9 cellular contexts compared by ENCODE assay signal in genomic region chr11:69382131-69383128, GRCh38.
A peak's percentile ranks its signal among the peaks of the same experiment; 100 is the strongest.
DNase-seq lines count a peak whose midpoint lies in the region; ATAC-seq and TF ChIP-seq lines count a peak whose summit lies in the region.
"Had no signal": no experiment of that assay in that cellular context is flagged by ENCODE, and none has a peak within 500 bp of the region (broad histone marks: within the 10 kb centered on the region; RNA-seq: fewer than 3 reads in every experiment).

No MANE protein-coding gene starts in this region.

- intact Hi-C loops in OCI-LY7 (cut with micrococcal nuclease; ENCODE audit: unreplicated experiment) = loop anchor here (5.0 kb wide), 1 partner anchor 85 kb away; no protein-coding TSS in a partner anchor
- intact Hi-C loops in naive thymus-derived CD4-positive, alpha-beta T cell (cut with micrococcal nuclease) = no loop called here

- no TSS peak for BruUV-seq in OCI-LY7 (replicated peaks; lab: Mats Ljungman, UMichigan)

- no peaks in the 10 kb centered on the region for H3K27me3 Mint-ChIP-seq in naive thymus-derived CD4-positive, alpha-beta T cell

- in situ Hi-C loops in GM18951 (cut with MboI; ENCODE audit: low sequenced_read_pairs, unreplicated experiment) = no loop called here

- peak overlapping the region in 1 of 10 donors; percentile 13 for H3K4me3 Mint-ChIP-seq in naive thymus-derived CD4-positive, alpha-beta T cell

- H3K4me3 ChIP-seq in OCI-LY7 (ENCODE audit: low read depth, low read length, poor library complexity, severe bottlenecking) (peak overlapping the region; percentile 50), epithelial cell of esophagus (ENCODE audit: low read length) (no peak overlapping the region)
- H3K4me3 ChIP-seq in naive thymus-derived CD4-positive, alpha-beta T cell (ENCODE audit: low read length) = no peak overlapping the region

- peak overlapping the region; percentile 35 for H3K4me2 ChIP-seq in OCI-LY7 (ENCODE audit: low read length)

- H3K27ac ChIP-seq in OCI-LY7 (ENCODE audit: low read depth, low read length, poor library complexity, severe bottlenecking) = no peak overlapping the region
- H3K27ac ChIP-seq in naive thymus-derived CD4-positive, alpha-beta T cell (ENCODE audit: low read depth, low read length) = no peak overlapping the region

- POLR2A ChIA-PET in OCI-LY7 (lab: Charles Lee) = interaction anchor here (1.9 kb wide), 1 partner anchor 85 kb away, joined by 4 read pairs; no protein-coding TSS in a partner anchor
- POLR2A ChIA-PET in naive thymus-derived CD4-positive, alpha-beta T cell (lab: Charles Lee) = no interaction called here

- no peaks in the 10 kb centered on the region for H3K79me2 ChIP-seq in OCI-LY7 (ENCODE audit: insufficient read depth, low read depth, low read length)

- ATAC-seq in naive thymus-derived CD4-positive, alpha-beta T cell = peak; percentile 75
- ATAC-seq in GM19035 (IDR thresholded peaks at IDR 0.05; ENCODE audit: unreplicated experiment) = no peak
- ATAC-seq: esophagus mucosa had no signal

- no peaks in the 10 kb centered on the region for H3K27me3 ChIP-seq in naive thymus-derived CD4-positive, alpha-beta T cell (ENCODE audit: control insufficient read depth in 2 of 2, insufficient read depth in 2 of 2, low read length in 2 of 2)

- H3K27ac Mint-ChIP-seq in naive thymus-derived CD4-positive, alpha-beta T cell = peak overlapping the region in 2 of 9 donors; percentile 8 to 20

- peaks cover 0 to 6% (median 3%) of the 10 kb centered on the region in 11 donors for H3K9me3 Mint-ChIP-seq in naive thymus-derived CD4-positive, alpha-beta T cell

- CTCF ChIA-PET in OCI-LY7 (lab: Charles Lee; ENCODE audit: unreplicated experiment) = no interaction called here
- CTCF ChIA-PET in naive thymus-derived CD4-positive, alpha-beta T cell (lab: Charles Lee) = no interaction called here

- no peaks in the 10 kb centered on the region for H3K36me3 ChIP-seq in OCI-LY7 (ENCODE audit: insufficient read depth, low read length)
- no peaks in the 10 kb centered on the region for H3K36me3 ChIP-seq in naive thymus-derived CD4-positive, alpha-beta T cell (ENCODE audit: control insufficient read depth in 2 of 3, insufficient read depth in 3 of 3, low read length in 3 of 3)

- peaks cover 0 to 5% (median 0%) of the 10 kb centered on the region in 7 donors for H3K4me1 Mint-ChIP-seq in naive thymus-derived CD4-positive, alpha-beta T cell

- H3K4me1 ChIP-seq in OCI-LY7 (ENCODE audit: insufficient read depth, low read length, poor library complexity, severe bottlenecking) = peaks cover 12% of the 10 kb centered on the region
- H3K4me1 ChIP-seq in naive thymus-derived CD4-positive, alpha-beta T cell (ENCODE audit: control insufficient read depth in 2 of 2, insufficient read depth in 2 of 2, low read length in 2 of 2) = no peaks in the 10 kb centered on the region

- peaks cover 0 to 3% (median 0%) of the 10 kb centered on the region in 5 donors for H3K36me3 Mint-ChIP-seq in naive thymus-derived CD4-positive, alpha-beta T cell

- DNase-seq in OCI-LY7 (ENCODE audit: low spot score) (peak; percentile 82), epithelial cell of esophagus (ENCODE audit: low read depth) (peak; percentile 46)
- peak in 3 of 9 donors; percentile 4 to 11 (median 5) for DNase-seq in naive thymus-derived CD4-positive, alpha-beta T cell
- no peak for DNase-seq in activated CD4-positive, alpha-beta T cell treated with anti-CD3 and anti-CD28 coated beads for 4 hours
- no peak for DNase-seq in activated CD4-positive, alpha-beta T cell treated with anti-CD3 and anti-CD28 coated beads for 1 hour
- DNase-seq in stimulated activated CD4-positive, alpha-beta T cell treated with anti-CD3 and anti-CD28 coated beads, Interleukin-4, amount 100 ng/mL, for 1 hour = no peak

- TF ChIP-seq CTCF in OCI-LY7 (conservative IDR thresholded peaks at IDR 0.05; ENCODE audit: low read length) (no peak), epithelial cell of esophagus (IDR thresholded peaks at IDR 0.05; ENCODE audit: insufficient read depth, low read depth, low read length, missing control alignments) (no peak)

- peak overlapping the region; percentile 99 for H2AFZ ChIP-seq in OCI-LY7 (ENCODE audit: low read length)

- no peaks in the 10 kb centered on the region for H4K20me1 ChIP-seq in OCI-LY7 (ENCODE audit: insufficient read depth, low read length)

- H3K9me3 ChIP-seq in OCI-LY7 (ENCODE audit: low read length) = no peaks in the 10 kb centered on the region
- no peaks in the 10 kb centered on the region for H3K9me3 ChIP-seq in naive thymus-derived CD4-positive, alpha-beta T cell (ENCODE audit: control insufficient read depth in 2 of 3, low read length in 3 of 3)

- TF ChIP-seq POLR2A in GM18951 (IDR thresholded peaks at IDR 0.05; ENCODE audit: extremely low read depth, insufficient read depth, insufficient read length) = peak; percentile 36

- H3K9me2 ChIP-seq in OCI-LY7 (ENCODE audit: insufficient read depth, low read length) = no peaks in the 10 kb centered on the region

Comparison
In these comparisons a context has a peak if more than half of its experiments do, and no peak if none do; other contexts are left out.
1. DNase-seq: peak in OCI-LY7 (single experiment) and epithelial cell of esophagus (single experiment); none in activated CD4-positive, alpha-beta T cell treated with anti-CD3 and anti-CD28 coated beads for 4 hours (0 of 2), activated CD4-positive, alpha-beta T cell treated with anti-CD3 and anti-CD28 coated beads for 1 hour (single experiment) and stimulated activated CD4-positive, alpha-beta T cell treated with anti-CD3 and anti-CD28 coated beads, Interleukin-4, amount 100 ng/mL, for 1 hour (single experiment).